16 cellular contexts compared by ENCODE assay signal in the genomic region with DNA sequence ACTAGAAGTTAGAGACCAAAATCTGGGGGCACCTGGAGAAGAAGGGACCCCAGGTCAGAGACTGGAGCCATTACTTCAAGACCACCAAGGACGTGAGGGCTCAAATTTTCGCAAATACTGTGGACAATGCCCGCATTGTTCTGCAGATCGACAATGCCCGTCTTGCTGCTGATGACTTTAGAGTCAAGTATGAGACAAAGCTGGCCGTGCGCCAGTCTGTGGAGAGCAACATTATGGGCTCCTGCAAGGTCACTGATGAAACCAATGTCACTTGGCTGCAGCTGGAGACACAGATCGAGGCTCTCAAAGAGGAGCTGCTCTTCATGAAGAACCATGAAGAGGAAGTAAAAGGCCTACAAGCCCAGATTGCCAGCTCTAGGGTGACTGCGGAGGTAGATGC.
A peak's percentile ranks its signal among the peaks of the same experiment; 100 is the strongest.
DNase-seq lines count a peak whose midpoint lies in the region; ATAC-seq and TF ChIP-seq lines count a peak whose summit lies in the region.
"Had no signal": no experiment of that assay in that cellular context is flagged by ENCODE, and none has a peak within 500 bp of the region (broad histone marks: within the 10 kb centered on the region; RNA-seq: fewer than 3 reads in every experiment).

No MANE protein-coding gene starts in this region.

- H3K27ac ChIP-seq in dorsolateral prefrontal cortex (no peak overlapping the region), PC-9 (no peak overlapping the region)
- H3K27ac ChIP-seq: 22Rv1, A549, C4-2B had no signal

- BruUV-seq in PC-9 (replicated peaks; lab: Mats Ljungman, UMichigan), result no TSS peak

- H3K9me2 ChIP-seq in PC-9 (ENCODE audit: insufficient read depth), result no peaks in the 10 kb centered on the region

- CTCF ChIA-PET in PC-9 (lab: Charles Lee), result no interaction called here

- H3K4me2 ChIP-seq in PC-9, result no peak overlapping the region
- H3K4me2 ChIP-seq: A549, GM23338 had no signal

- H3K27me3 ChIP-seq in dorsolateral prefrontal cortex (no peaks in the 10 kb centered on the region), PC-9 (ENCODE audit: insufficient read depth, low read depth) (no peaks in the 10 kb centered on the region)

- intact Hi-C loops in Right ventricle myocardium superior (cut with DNase I), result no loop called here
- intact Hi-C loops in Right ventricle myocardium inferior (cut with DNase I), result no loop called here
- intact Hi-C loops in dorsolateral prefrontal cortex (cut with DNase I), result no loop called here
- intact Hi-C loops in PC-9 (cut with micrococcal nuclease; ENCODE audit: unreplicated experiment), result no loop called here

- POLR2A ChIA-PET in PC-9 (lab: Charles Lee; ENCODE audit: unreplicated experiment), result no interaction called here

- H2AFZ ChIP-seq in PC-9, result no peak overlapping the region
- H2AFZ ChIP-seq: GM23338 had no signal

- H3K36me3 ChIP-seq in PC-9 (ENCODE audit: low read depth), result no peaks in the 10 kb centered on the region

- ATAC-seq in Right ventricle myocardium superior (ENCODE audit: poor library complexity), result no peak
- ATAC-seq in Right ventricle myocardium inferior, result no peak
- no peak for ATAC-seq in HG02623 (IDR thresholded peaks at IDR 0.05; ENCODE audit: unreplicated experiment)
- ATAC-seq: A549, GM23338 had no signal

- H3K79me2 ChIP-seq in PC-9 (ENCODE audit: low read depth), result no peaks in the 10 kb centered on the region

- no peak for TF ChIP-seq CTCF in dorsolateral prefrontal cortex (IDR thresholded peaks at IDR 0.05 in 54 of 56, conservative IDR thresholded peaks at IDR 0.05 in 2 of 56; ENCODE audit: low read depth in 1 of 56, partially characterized antibody in 56 of 56)
- no peak for TF ChIP-seq CTCF in PC-9 (conservative IDR thresholded peaks at IDR 0.05)

- H3K9me3 ChIP-seq in PC-9 (ENCODE audit: insufficient read depth, low read depth), result no peaks in the 10 kb centered on the region
- H3K9me3 ChIP-seq: A549 had no signal

- H4K20me1 ChIP-seq in PC-9 (ENCODE audit: insufficient read depth), result no peaks in the 10 kb centered on the region

- H3K4me3 ChIP-seq in dorsolateral prefrontal cortex (no peak overlapping the region), PC-9 (no peak overlapping the region)
- H3K4me3 ChIP-seq: A549, GM23338 had no signal

- DNase-seq in Right ventricle myocardium superior, result peak; percentile 53
- DNase-seq in Right ventricle myocardium inferior (ENCODE audit: missing footprints), result no peak
- peak; percentile 18 for DNase-seq in Ammon's horn (ENCODE audit: low spot score)
- DNase-seq in dorsolateral prefrontal cortex, result peak in 6 of 10 donors; percentile 20 to 61 (median 44)
- peak; percentile 6 for DNase-seq in putamen (ENCODE audit: low spot score)
- DNase-seq in PC-9, result no peak
- DNase-seq in AML-193 (lab: John Stamatoyannopoulos, UW), result no peak
- DNase-seq: CD4-positive, alpha-beta T cell; DMS79 treated with DMSO at 0.1 percent for 48 hours; GF-D8; HCEC 1CT had no signal

- H3F3A ChIP-seq in PC-9 (ENCODE audit: insufficient read depth, low read depth), result no peaks in the 10 kb centered on the region

- no peaks in the 10 kb centered on the region for H3K4me1 ChIP-seq in PC-9 (replicated peaks; ENCODE audit: insufficient read depth)
- H3K4me1 ChIP-seq: A549 had no signal

Comparison
In these comparisons a context has a peak if more than half of its experiments do, and no peak if none do; other contexts are left out.
1. DNase-seq: peak in Right ventricle myocardium superior (single experiment), Ammon's horn (single experiment), dorsolateral prefrontal cortex (6 of 10) and putamen (single experiment); none in Right ventricle myocardium inferior (single experiment), PC-9 (0 of 2) and AML-193 (0 of 2).